8 cellular contexts compared by ENCODE assay signal in the genomic region with DNA sequence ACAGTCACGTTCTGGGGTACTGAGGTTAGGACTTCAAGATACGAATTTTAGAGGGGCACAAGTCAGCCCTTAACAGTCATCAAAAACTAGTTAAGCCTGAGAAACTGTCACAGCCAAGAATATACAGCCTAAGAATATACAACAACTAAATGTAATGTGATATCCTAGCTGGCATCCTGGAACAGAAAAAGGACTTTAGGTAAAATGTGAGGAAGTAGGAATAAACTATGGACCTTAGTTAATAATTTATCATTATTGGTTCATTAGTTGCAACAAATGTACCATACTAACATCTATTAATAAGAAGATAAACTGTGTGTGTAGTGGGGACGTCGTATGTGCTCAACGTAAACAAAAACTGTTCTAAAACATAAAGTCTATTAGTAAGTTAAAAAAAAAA. TPM values are rescaled to one million over a fixed set of nuclear protein-coding genes. Genes with fewer than 3 reads are reported as not detected.
A peak's percentile ranks its signal among the peaks of the same experiment; 100 is the strongest.
DNase-seq lines count a peak whose midpoint lies in the region; ATAC-seq and TF ChIP-seq lines count a peak whose summit lies in the region.

No MANE protein-coding gene starts in this region.

- peak overlapping the region; percentile 94 to 99 for H3K9ac ChIP-seq in duodenal mucosa (ENCODE audit: low read depth in 1 of 2, low read length in 2 of 2)

- H3K4me3 ChIP-seq in BE2C (ENCODE audit: low read depth, low read length) (peak overlapping the region; percentile 99), MG63 (peak overlapping the region; percentile 86), duodenal mucosa (ENCODE audit: low read depth in 1 of 2, low read length in 2 of 2) (peak overlapping the region; percentile 91 to 98)

- H3K4me1 Mint-ChIP-seq in neural crest cell: peaks cover 49% of the 10 kb centered on the region

- no peaks in the 10 kb centered on the region for H3K27me3 Mint-ChIP-seq in neural crest cell (ENCODE audit: low read depth)

- DNase-seq in BE2C (no peak), MG63 (no peak), neural crest cell (ENCODE audit: low read depth, low spot score) (no peak), iPS-NIHi7 (ENCODE audit: extremely low spot score) (no peak), OCI-M1 (lab: John Stamatoyannopoulos, UW) (no peak), DMS153 (lab: John Stamatoyannopoulos, UW) (no peak)

- peaks cover 6% of the 10 kb centered on the region; the same call in 1 of the 2 replicates for H3K36me3 ChIP-seq in BE2C
- H3K36me3 ChIP-seq in MG63: peaks cover 24% of the 10 kb centered on the region
- peaks cover 0 to 6% of the 10 kb centered on the region in 2 donors for H3K36me3 ChIP-seq in duodenal mucosa (ENCODE audit: control insufficient read depth in 1 of 2, insufficient read depth in 2 of 2, low read length in 2 of 2)

- H3K9me3 Mint-ChIP-seq in neural crest cell: no peaks in the 10 kb centered on the region

- H3K9me3 ChIP-seq in BE2C (no peaks in the 10 kb centered on the region), MG63 (no peaks in the 10 kb centered on the region), duodenal mucosa (ENCODE audit: control insufficient read depth in 1 of 2, low read length in 2 of 2) (no peaks in the 10 kb centered on the region)

- peaks cover 5% of the 10 kb centered on the region for H3K36me3 Mint-ChIP-seq in neural crest cell (ENCODE audit: low read depth)

- peak overlapping the region; percentile 93 for H3K4me3 Mint-ChIP-seq in neural crest cell

- no peak overlapping the region for H3K27ac ChIP-seq in duodenal mucosa (ENCODE audit: low read depth, low read length)

- no peaks in the 10 kb centered on the region for H3K27me3 ChIP-seq in BE2C
- H3K27me3 ChIP-seq in MG63: no peaks in the 10 kb centered on the region
- no peaks in the 10 kb centered on the region for H3K27me3 ChIP-seq in duodenal mucosa (ENCODE audit: control insufficient read depth in 1 of 2, insufficient read depth in 2 of 2, low read length in 2 of 2)

- no peak overlapping the region for H3K27ac Mint-ChIP-seq in neural crest cell (ENCODE audit: unreplicated experiment)

- H3K4me1 ChIP-seq in BE2C: no peaks in the 10 kb centered on the region
- peaks cover 32 to 39% of the 10 kb centered on the region in 2 donors for H3K4me1 ChIP-seq in duodenal mucosa (ENCODE audit: control insufficient read depth in 1 of 2, insufficient read depth in 2 of 2, low read length in 2 of 2)

- no peak for TF ChIP-seq CTCF in BE2C (IDR thresholded peaks at IDR 0.05; ENCODE audit: low read depth, low read length)
- no peak for TF ChIP-seq CTCF in neural crest cell (conservative IDR thresholded peaks at IDR 0.05)

- no peak for ATAC-seq in GM21737 (IDR thresholded peaks at IDR 0.05; ENCODE audit: unreplicated experiment)

RNA-seq across cellular contexts. Expression of a gene that starts 1.1 kb away (rescaled TPM):
- 79.2 TPM for polyA plus RNA-seq in BE2C (2012; ENCODE audit: insufficient read depth, insufficient read length, low read depth)
- 9.4 and 9.5 TPM in 2 replicates for total RNA-seq in MG63 (2014; rRNA removed; shearing (Covaris generic); ENCODE audit: low replicate concordance)
- 155 and 156 TPM in 2 replicates for total RNA-seq in neural crest cell

RNA-seq across cellular contexts. Expression of a gene that starts 30.0 kb away (rescaled TPM):
- 6.6 TPM for polyA plus RNA-seq in BE2C (2012; ENCODE audit: insufficient read depth, insufficient read length, low read depth)
- total RNA-seq in MG63 (2014; rRNA removed; shearing (Covaris generic); ENCODE audit: low replicate concordance): 5.6 and 15.5 TPM in 2 replicates
- total RNA-seq in neural crest cell: 10.9 and 13.5 TPM in 2 replicates

Comparison
In these comparisons a context has a peak if more than half of its experiments do, and no peak if none do; other contexts are left out.
1. RNA of a gene that starts 1.1 kb away (total RNA-seq): 155 to 156 TPM in neural crest cell; 9.4 to 9.5 TPM in MG63; every median in the first group is over 10 times any median in the second.
2. Peak in every context shown above with its lines, with median percentiles within 50 percentile points of each other: H3K4me3 ChIP-seq.